Comparison of ENCODE assay signal across 31 cellular contexts in the genomic region with DNA sequence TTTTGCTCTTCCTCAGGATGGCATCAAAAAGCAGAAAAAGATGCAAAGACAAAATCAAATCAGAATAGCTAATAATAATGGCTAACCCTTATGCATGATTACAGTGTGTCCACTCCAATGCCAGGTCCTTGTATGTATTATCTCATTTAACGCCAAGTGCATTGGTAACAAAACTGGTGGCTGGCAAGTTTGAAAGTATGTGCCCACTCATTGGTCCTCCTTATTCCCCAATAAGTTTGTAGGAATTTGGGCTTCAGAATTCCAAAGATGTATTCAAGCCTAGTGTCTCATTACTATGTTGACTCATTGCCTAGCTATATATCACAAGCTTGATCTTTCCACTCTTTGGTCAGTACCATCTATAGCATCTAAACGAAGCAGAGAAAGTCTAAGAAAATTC.
"Had no signal": no experiment of that assay in that cellular context is flagged by ENCODE, and none has a peak within 500 bp of the region (broad histone marks: within the 10 kb centered on the region; RNA-seq: fewer than 3 reads in every experiment).

No MANE protein-coding gene starts in this region.

- H2AFZ ChIP-seq: PC-9 had no signal

- H3K27me3 ChIP-seq: brain microvascular endothelial cell had no signal

- DNase-seq: activated CD4-positive, alpha-beta T cell treated with anti-CD3 and anti-CD28 coated beads for 36 hours; activated CD4-positive, alpha-beta T cell treated with anti-CD3 and anti-CD28 coated beads, Interleukin-2, amount 10 ng/mL, durations not matched to agents 7 days and 5 days; activated CD4-positive, alpha-beta T cell treated with anti-CD3 and anti-CD28 coated beads, Interleukin-2, amount 50 U/mL, for 48 hours; activated CD8-positive, alpha-beta memory T cell treated with anti-CD3 and anti-CD28 coated beads, Interleukin-2, amount 50 U/mL, for 4 hours; activated gamma-delta T cell treated with Interleukin-2 at 50 U/mL for 16 hours; activated naive CD4-positive, alpha-beta T cell treated with anti-CD3 and anti-CD28 coated beads, Interleukin-2, amount 10 ng/mL, durations not matched to agents 7 days and 5 days; activated T-cell treated with anti-CD3 and anti-CD28 coated beads for 4 hours; activated T-cell treated with anti-CD3 and anti-CD28 coated beads, Interleukin-2, amount 50 U/mL, for 4 hours; anterior cingulate cortex; brain microvascular endothelial cell; central memory CD4-positive, alpha-beta T cell; NCI-H1092 treated with DMSO at 0.1 percent for 48 hours; NCI-H1417; NCI-H146; NCI-H187; NCI-H2029 treated with DMSO at 0.1 percent for 48 hours; NCI-H2107; NCI-H2171; NCI-H510A; NCI-H526; NCI-H748 treated with DMSO at 0.1 percent for 48 hours; PC-9 had no signal

- H3K27ac Mint-ChIP-seq: activated CD4-positive, alpha-beta T cell treated with anti-CD3 and anti-CD28 coated beads for 36 hours; activated CD4-positive, alpha-beta T cell treated with anti-CD3 and anti-CD28 coated beads, Interleukin-2, amount 10 ng/mL, durations not matched to agents 7 days and 5 days; activated naive CD4-positive, alpha-beta T cell treated with anti-CD3 and anti-CD28 coated beads, Interleukin-2, amount 10 ng/mL, durations not matched to agents 7 days and 5 days; activated T-helper 1 cell treated with anti-CD3 and anti-CD28 coated beads, Interleukin-12 subunit alpha, Interleukin-12 subunit beta, Interleukin-2, Interleukin-4 antibody, amounts not matched to agents 30 ng/mL and 10 ng/mL and 1 ng/mL, durations not matched to agents 14 hours and 24 hours and 36 hours; T-helper 1 cell treated with Interleukin-12 subunit alpha and Interleukin-12 subunit beta and Interleukin-4 antibody, amounts not matched to agents 30 μg/mL and 1 μg/mL, for 36 hours; T-helper 2 cell treated with Interferon-gamma antibody and Interleukin-4, amounts not matched to agents 5 μg/mL and 100 μg/mL, for 36 hours had no signal

- H3K4me3 Mint-ChIP-seq: activated CD4-positive, alpha-beta T cell treated with anti-CD3 and anti-CD28 coated beads for 36 hours; activated CD4-positive, alpha-beta T cell treated with anti-CD3 and anti-CD28 coated beads, Interleukin-2, amount 10 ng/mL, durations not matched to agents 7 days and 5 days; activated naive CD4-positive, alpha-beta T cell treated with anti-CD3 and anti-CD28 coated beads, Interleukin-2, amount 10 ng/mL, durations not matched to agents 7 days and 5 days; activated T-cell treated with anti-CD3 and anti-CD28 coated beads, Interleukin-2, amount 50 U/mL, for 4 hours; activated T-helper 1 cell treated with anti-CD3 and anti-CD28 coated beads, Interleukin-12 subunit alpha, Interleukin-12 subunit beta, Interleukin-2, Interleukin-4 antibody, amounts not matched to agents 30 ng/mL and 10 ng/mL and 1 ng/mL, durations not matched to agents 14 hours and 24 hours and 36 hours; T-helper 1 cell treated with Interleukin-12 subunit alpha and Interleukin-12 subunit beta and Interleukin-4 antibody, amounts not matched to agents 30 μg/mL and 1 μg/mL, for 36 hours; T-helper 2 cell treated with Interferon-gamma antibody and Interleukin-4, amounts not matched to agents 5 μg/mL and 100 μg/mL, for 36 hours had no signal

- H3K27ac ChIP-seq: brain microvascular endothelial cell, PC-9, RWPE1 had no signal

- H3K4me3 ChIP-seq: K562, PC-9 had no signal

- FAIRE-seq: K562, RCC 7860, TTC549 had no signal

- H3K27me3 Mint-ChIP-seq: activated CD4-positive, alpha-beta T cell treated with anti-CD3 and anti-CD28 coated beads for 36 hours; activated CD4-positive, alpha-beta T cell treated with anti-CD3 and anti-CD28 coated beads, Interleukin-2, amount 10 ng/mL, durations not matched to agents 7 days and 5 days had no signal

- ATAC-seq: activated CD4-positive, alpha-beta T cell treated with anti-CD3 and anti-CD28 coated beads for 36 hours; activated CD4-positive, CD25-positive, alpha-beta regulatory T cell treated with anti-CD3 and anti-CD28 coated beads, Interleukin-2, amount 50 U/mL, for 24 hours; activated T-cell treated with anti-CD3 and anti-CD28 coated beads, Interleukin-2, amount 50 U/mL, for 4 hours; K562; Right ventricle myocardium inferior had no signal

- H3K4me2 ChIP-seq: PC-9 had no signal

- H3K36me3 ChIP-seq: brain microvascular endothelial cell had no signal

- H3K9me3 Mint-ChIP-seq: activated naive CD4-positive, alpha-beta T cell treated with anti-CD3 and anti-CD28 coated beads, Interleukin-2, amount 10 ng/mL, durations not matched to agents 7 days and 5 days; activated T-cell treated with anti-CD3 and anti-CD28 coated beads, Interleukin-2, amount 50 U/mL, for 4 hours; T-helper 2 cell treated with Interferon-gamma antibody and Interleukin-4, amounts not matched to agents 5 μg/mL and 100 μg/mL, for 36 hours had no signal
